Comparison of ENCODE assay signal across 8 cellular contexts in the genomic region with DNA sequence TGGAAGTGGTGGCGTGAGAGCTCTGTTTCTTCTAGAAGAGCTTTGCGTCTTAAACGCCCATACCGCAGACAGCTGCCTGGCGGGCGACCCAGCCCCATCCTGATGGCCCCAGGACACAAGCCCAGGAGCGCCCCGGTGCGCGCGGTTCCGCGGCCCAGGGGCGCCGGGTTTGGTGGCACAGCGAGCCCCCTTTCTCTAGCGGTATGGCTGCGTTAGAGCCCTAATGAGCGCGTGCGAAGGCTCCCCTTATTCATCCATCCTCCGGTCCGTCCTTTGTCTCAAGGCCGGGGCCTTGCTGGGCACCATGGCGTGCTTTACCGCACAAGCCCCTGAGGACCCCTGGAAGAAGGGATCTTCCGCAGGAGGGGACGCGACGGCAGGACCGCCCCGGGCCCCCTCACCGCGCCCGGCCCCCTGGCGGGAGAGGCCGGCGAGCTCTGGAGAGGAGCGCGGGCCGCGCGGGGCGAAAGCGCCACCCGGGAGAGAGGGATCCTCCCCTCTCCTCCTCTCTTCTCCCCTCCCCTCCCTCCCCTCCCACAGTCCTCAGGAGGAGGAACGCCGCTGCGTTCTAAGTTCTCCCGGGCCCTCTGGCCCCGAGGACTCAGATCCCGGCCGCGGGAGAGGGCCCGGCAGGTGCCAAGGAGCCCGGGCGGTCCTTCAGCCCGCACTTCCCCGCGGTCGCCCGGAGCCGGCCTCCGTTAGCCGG. TPM values are rescaled to one million over a fixed set of nuclear protein-coding genes. Genes with fewer than 3 reads are reported as not detected.
DNase-seq lines count a peak whose midpoint lies in the region; ATAC-seq, FAIRE-seq and TF ChIP-seq lines count a peak whose summit lies in the region.

No MANE protein-coding gene starts in this region.

- H3K9me3 Mint-ChIP-seq in CD4-positive, CD25-positive, alpha-beta regulatory T cell, result peaks cover 0 to 2% (median 0%) of the 10 kb centered on the region in 7 donors
- H3K9me3 Mint-ChIP-seq in stimulated activated naive CD8-positive, alpha-beta T cell treated with anti-CD3 and anti-CD28 coated beads, Interleukin-15, Interleukin-2, amounts not matched to agents 100 ng/mL and 50 ng/mL, for 24 hours, result no peaks in the 10 kb centered on the region

- H3K27ac ChIP-seq in CD4-positive, CD25-positive, alpha-beta regulatory T cell (ENCODE audit: insufficient read depth, low read length, poor library complexity, severe bottlenecking), result peak overlapping the region; percentile 67
- peak overlapping the region; percentile 94 to 99 (median 96) for H3K27ac ChIP-seq in esophagus muscularis mucosa (replicated peaks in 1 of 4)

- peaks cover 3% of the 10 kb centered on the region for H3K36me3 Mint-ChIP-seq in CD4-positive, CD25-positive, alpha-beta regulatory T cell
- peaks cover 13% of the 10 kb centered on the region for H3K36me3 Mint-ChIP-seq in stimulated activated naive CD8-positive, alpha-beta T cell treated with anti-CD3 and anti-CD28 coated beads, Interleukin-15, Interleukin-2, amounts not matched to agents 100 ng/mL and 50 ng/mL, for 24 hours (ENCODE audit: low read depth)

- no peaks in the 10 kb centered on the region for H3K27me3 ChIP-seq in CD4-positive, CD25-positive, alpha-beta regulatory T cell (ENCODE audit: control insufficient read depth, insufficient read depth, low read length)
- no peaks in the 10 kb centered on the region for H3K27me3 ChIP-seq in esophagus muscularis mucosa

- no peaks in the 10 kb centered on the region for H3K27me3 Mint-ChIP-seq in CD4-positive, CD25-positive, alpha-beta regulatory T cell
- H3K27me3 Mint-ChIP-seq in stimulated activated naive CD8-positive, alpha-beta T cell treated with anti-CD3 and anti-CD28 coated beads, Interleukin-15, Interleukin-2, amounts not matched to agents 100 ng/mL and 50 ng/mL, for 24 hours, result peaks cover 16% of the 10 kb centered on the region

- no peak for TF ChIP-seq EP300 in esophagus muscularis mucosa (IDR thresholded peaks at IDR 0.05)

- peak; percentile 39 for FAIRE-seq in GM19239 (lab: Jason Lieb, UNC)

- H3K9me3 ChIP-seq in CD4-positive, CD25-positive, alpha-beta regulatory T cell (ENCODE audit: control insufficient read depth in 2 of 2, low read length in 2 of 2), result no peaks in the 10 kb centered on the region
- no peaks in the 10 kb centered on the region for H3K9me3 ChIP-seq in esophagus muscularis mucosa

- intact Hi-C loops in esophagus muscularis mucosa (cut with DNase I), result loop anchor here (2.0 to 5.0 kb wide), 2 partner anchors 54 to 72 kb away; no protein-coding TSS in a partner anchor

- TF ChIP-seq POLR2A in esophagus muscularis mucosa (IDR thresholded peaks at IDR 0.05; ENCODE audit: low read depth), result peak; percentile 67

- H3K27ac Mint-ChIP-seq in CD4-positive, CD25-positive, alpha-beta regulatory T cell, result peak overlapping the region in 2 of 3 donors; percentile 64 to 88
- H3K27ac Mint-ChIP-seq in stimulated activated naive CD8-positive, alpha-beta T cell treated with anti-CD3 and anti-CD28 coated beads, Interleukin-15, Interleukin-2, amounts not matched to agents 100 ng/mL and 50 ng/mL, for 24 hours, result peak overlapping the region; percentile 86

- H3K4me3 Mint-ChIP-seq in CD4-positive, CD25-positive, alpha-beta regulatory T cell, result peak overlapping the region; percentile 88 to 94 (median 91)
- peak overlapping the region; percentile 86 for H3K4me3 Mint-ChIP-seq in stimulated activated naive CD8-positive, alpha-beta T cell treated with anti-CD3 and anti-CD28 coated beads, Interleukin-15, Interleukin-2, amounts not matched to agents 100 ng/mL and 50 ng/mL, for 24 hours

- H3K36me3 ChIP-seq in CD4-positive, CD25-positive, alpha-beta regulatory T cell (ENCODE audit: control insufficient read depth, insufficient read depth, low read length), result no peaks in the 10 kb centered on the region
- H3K36me3 ChIP-seq in esophagus muscularis mucosa, result no peaks in the 10 kb centered on the region

- DNase-seq in CD4-positive, CD25-positive, alpha-beta regulatory T cell, result peak; percentile 26 to 93 (median 61)
- peak; percentile 66 for DNase-seq in GM19239 (ENCODE audit: insufficient read length, low spot score)
- peak; percentile 72 for DNase-seq in NOMO-1 treated with dmso at 0.1 percent for 144 hours (lab: John Stamatoyannopoulos, UW; ENCODE audit: unreplicated experiment)
- peak; percentile 48 for DNase-seq in activated T-cell treated with anti-CD3 and anti-CD28 coated beads for 24 hours (ENCODE audit: low read depth)
- DNase-seq in esophagus muscularis mucosa (ENCODE audit: extremely low spot score), result peak; percentile 93
- DNase-seq in myocyte (ENCODE audit: low read depth), result peak; percentile 97

- H3K4me1 ChIP-seq in CD4-positive, CD25-positive, alpha-beta regulatory T cell (ENCODE audit: control insufficient read depth, insufficient read depth, low read length, poor library complexity, severe bottlenecking), result peaks cover 44% of the 10 kb centered on the region
- peaks cover 17 to 46% (median 37%) of the 10 kb centered on the region in 4 donors for H3K4me1 ChIP-seq in esophagus muscularis mucosa

- peak; percentile 32 to 38 for ATAC-seq in CD4-positive, CD25-positive, alpha-beta regulatory T cell (ENCODE audit: low read depth in 2 of 2)
- ATAC-seq in HG03439 (IDR thresholded peaks at IDR 0.05; ENCODE audit: unreplicated experiment), result peak; percentile 34

- TF ChIP-seq CTCF in esophagus muscularis mucosa (IDR thresholded peaks at IDR 0.05), result peak; percentile 20 to 53 (median 39)

- peaks cover 30 to 64% (median 45%) of the 10 kb centered on the region in 4 donors for H3K4me1 Mint-ChIP-seq in CD4-positive, CD25-positive, alpha-beta regulatory T cell
- H3K4me1 Mint-ChIP-seq in stimulated activated naive CD8-positive, alpha-beta T cell treated with anti-CD3 and anti-CD28 coated beads, Interleukin-15, Interleukin-2, amounts not matched to agents 100 ng/mL and 50 ng/mL, for 24 hours (ENCODE audit: low read depth), result peaks cover 52% of the 10 kb centered on the region

- 2% methylated on average over 19 of the region's 65 CpGs for WGBS in esophagus muscularis mucosa

- peak overlapping the region; percentile 82 for H3K4me3 ChIP-seq in CD4-positive, CD25-positive, alpha-beta regulatory T cell (ENCODE audit: low read depth, low read length)
- peak overlapping the region; percentile 66 to 92 (median 85) for H3K4me3 ChIP-seq in esophagus muscularis mucosa

RNA-seq across cellular contexts. Expression of gene SLC1A4, which starts 0.6 kb away (rescaled TPM):
- 22.1 TPM for total RNA-seq in CD4-positive, CD25-positive, alpha-beta regulatory T cell
- polyA plus RNA-seq in CD4-positive, CD25-positive, alpha-beta regulatory T cell, result 10 to 100 TPM in 3 of 4 donors, 1 to 10 TPM in 1; 8.1 to 18.4 (median 12.6) TPM
- 10 to 100 TPM; 10.4 to 15.1 (median 10.8) TPM for total RNA-seq in esophagus muscularis mucosa
- 17.1 and 29.1 TPM in 2 replicates for total RNA-seq in myocyte
- 26.0 TPM for polyA plus RNA-seq in myocyte (2012)

Comparison
In these comparisons a context has a peak if more than half of its experiments do, and no peak if none do; other contexts are left out.
1. Peak in every context shown above with its lines: DNase-seq, ATAC-seq, H3K4me3 ChIP-seq and H3K27ac ChIP-seq.